ENCODE assay signal across 22 cellular contexts in the genomic region with DNA sequence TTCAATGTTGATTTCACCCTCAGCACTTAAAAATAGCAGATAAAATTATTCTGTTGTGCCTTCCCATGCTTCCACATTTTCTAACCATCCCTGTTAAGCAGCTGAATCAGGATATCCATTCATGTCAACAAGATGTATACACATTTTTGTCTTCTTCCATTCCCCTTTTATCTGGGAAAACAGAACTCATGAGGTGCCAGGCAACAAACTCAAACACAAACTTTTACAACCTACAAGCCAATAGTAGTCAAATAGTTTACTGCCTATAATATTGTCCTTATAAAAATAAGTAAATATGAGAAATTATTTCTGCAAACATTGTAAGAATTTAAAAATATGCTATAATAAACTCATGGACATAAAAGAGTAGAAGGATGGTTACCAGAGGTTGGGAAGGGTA.
A peak's percentile ranks its signal among the peaks of the same experiment; 100 is the strongest.
DNase-seq lines count a peak whose midpoint lies in the region; ATAC-seq and TF ChIP-seq lines count a peak whose summit lies in the region.
"Had no signal": no experiment of that assay in that cellular context is flagged by ENCODE, and none has a peak within 500 bp of the region (broad histone marks: within the 10 kb centered on the region; RNA-seq: fewer than 3 reads in every experiment).

No MANE protein-coding gene starts in this region.

- no peaks in the 10 kb centered on the region for H4K20me1 ChIP-seq in PC-3 (ENCODE audit: low read length)
- H4K20me1 ChIP-seq in osteoblast (ENCODE audit: insufficient read depth, low read length): no peaks in the 10 kb centered on the region
- H4K20me1 ChIP-seq: BLaER1 had no signal

- no peaks in the 10 kb centered on the region for H3K9me3 ChIP-seq in PC-3 (ENCODE audit: low read length)
- H3K9me3 ChIP-seq in osteoblast (ENCODE audit: low read depth, low read length): no peaks in the 10 kb centered on the region
- H3K9me3 ChIP-seq: BE2C, BLaER1 had no signal

- H3K36me3 ChIP-seq in PC-3 (ENCODE audit: low read depth, low read length): no peaks in the 10 kb centered on the region
- no peaks in the 10 kb centered on the region for H3K36me3 ChIP-seq in osteoblast (ENCODE audit: insufficient read depth, low read length)
- H3K36me3 ChIP-seq: BE2C, BLaER1 had no signal

- intact Hi-C loops in PC-3 (cut with micrococcal nuclease): loop anchor here (1.0 to 10.0 kb wide), 3 partner anchors 17 to 664 kb away; no protein-coding TSS in a partner anchor

- H3K79me2 ChIP-seq in PC-3 (ENCODE audit: low read length) (no peaks in the 10 kb centered on the region), osteoblast (ENCODE audit: insufficient read depth, low read length) (no peaks in the 10 kb centered on the region)

- no peak overlapping the region for H3K9ac ChIP-seq in PC-3 (ENCODE audit: low read length)
- H3K9ac ChIP-seq: BLaER1 had no signal

- ATAC-seq in PC-3: peak; percentile 98
- ATAC-seq in GM19324 (IDR thresholded peaks at IDR 0.05; ENCODE audit: low FRiP score, unreplicated experiment): no peak
- ATAC-seq: GM12878 had no signal

- peak overlapping the region; percentile 46 for H3K27ac ChIP-seq in 22Rv1
- no peak overlapping the region for H3K27ac ChIP-seq in PC-3 (ENCODE audit: low read length)
- no peak overlapping the region for H3K27ac ChIP-seq in osteoblast (ENCODE audit: low read depth, low read length)
- H3K27ac ChIP-seq: BLaER1 had no signal

- TF ChIP-seq CTCF in 22Rv1 (IDR thresholded peaks at IDR 0.05) (no peak), PC-3 (conservative IDR thresholded peaks at IDR 0.05; ENCODE audit: low read depth, low read length) (no peak), osteoblast (IDR thresholded peaks at IDR 0.05; ENCODE audit: extremely low read depth, low read depth, low read length) (no peak)

- H3K4me2 ChIP-seq in PC-3 (ENCODE audit: low read length) (no peak overlapping the region), osteoblast (ENCODE audit: insufficient read depth, low read length) (no peak overlapping the region)
- H3K4me2 ChIP-seq: BLaER1 had no signal

- H3K27me3 ChIP-seq in PC-3 (ENCODE audit: low read length): no peaks in the 10 kb centered on the region
- no peaks in the 10 kb centered on the region for H3K27me3 ChIP-seq in osteoblast (ENCODE audit: insufficient read depth, low read length)
- H3K27me3 ChIP-seq: BE2C, BLaER1 had no signal

- H3K4me3 ChIP-seq in PC-3 (ENCODE audit: low read length) (no peak overlapping the region), osteoblast (ENCODE audit: insufficient read depth, low read length) (no peak overlapping the region)
- H3K4me3 ChIP-seq: BLaER1, GM12878 had no signal

- no peaks in the 10 kb centered on the region for H3F3A ChIP-seq in PC-3 (ENCODE audit: low read length, unreplicated experiment)

- POLR2A ChIA-PET in PC-3 (lab: Charles Lee; ENCODE audit: unreplicated experiment): no interaction called here

- H3K4me1 ChIP-seq in PC-3 (ENCODE audit: insufficient read depth, low read length) (no peaks in the 10 kb centered on the region), osteoblast (ENCODE audit: insufficient read depth, low read length) (no peaks in the 10 kb centered on the region)
- H3K4me1 ChIP-seq: BE2C, BLaER1 had no signal

- H2AFZ ChIP-seq in PC-3 (ENCODE audit: low read length): no peak overlapping the region
- no peak overlapping the region for H2AFZ ChIP-seq in osteoblast (ENCODE audit: low read length)

- CTCF ChIA-PET in PC-3 (lab: Charles Lee): interaction anchor here (0.6 kb wide), 1 partner anchor 101 kb away, joined by 3 read pairs; no protein-coding TSS in a partner anchor

- H3K9me2 ChIP-seq in PC-3 (replicated peaks; ENCODE audit: low read length): no peaks in the 10 kb centered on the region

- no peak for DNase-seq in PC-3
- peak; percentile 10 for DNase-seq in osteoblast (ENCODE audit: insufficient read length, low spot score, missing footprints)
- DNase-seq in activated T-cell treated with anti-CD3 and anti-CD28 coated beads, Interleukin-2, amount 50 U/mL, for 1 hour: no peak
- DNase-seq: 8988T; ACHN; BE2C; C1 segment of cervical spinal cord; CD4-positive, alpha-beta memory T cell; CD4-positive, CD25-positive, alpha-beta regulatory T cell; CD8-positive, alpha-beta memory T cell; COR-L47; DMS 273 treated with DMSO at 0.1 percent for 48 hours; DMS153; DMS53; DMS79; DND-41; EL; GDM1 had no signal

- no TSS peak for BruUV-seq in PC-3 (replicated peaks; lab: Mats Ljungman, UMichigan)
